10 cellular contexts compared by ENCODE assay signal in genomic region chr5:65190328-65191053, GRCh38.
DNase-seq lines count a peak whose midpoint lies in the region; ATAC-seq and TF ChIP-seq lines count a peak whose summit lies in the region.
"Had no signal": no experiment of that assay in that cellular context is flagged by ENCODE, and none has a peak within 500 bp of the region (broad histone marks: within the 10 kb centered on the region; RNA-seq: fewer than 3 reads in every experiment).

No MANE protein-coding gene starts in this region.

- no peaks in the 10 kb centered on the region for H3K36me3 ChIP-seq in tibial nerve

- no peak overlapping the region for H3K4me3 ChIP-seq in tibial nerve

- DNase-seq in AG20443 (ENCODE audit: low spot score) (peak; percentile 73), epithelial cell of prostate (ENCODE audit: low read depth, low spot score) (peak; percentile 89), tibial nerve (ENCODE audit: low spot score in 2 of 2) (no peak), NCI-H1436 treated with DMSO at 0.1 percent for 48 hours (lab: John Stamatoyannopoulos, UW) (no peak), GOT3 (lab: John Stamatoyannopoulos, UW) (no peak), NCI-H1092 treated with DMSO at 0.1 percent for 48 hours (lab: John Stamatoyannopoulos, UW) (no peak)
- DNase-seq: activated CD8-positive, alpha-beta memory T cell treated with anti-CD3 and anti-CD28 coated beads, Interleukin-2, amount 50 U/mL, for 48 hours; NCI-H146 had no signal

- peaks cover 0 to 3% (median 0%) of the 10 kb centered on the region in 4 donors for H3K4me1 ChIP-seq in tibial nerve

- TF ChIP-seq POLR2A in tibial nerve (IDR thresholded peaks at IDR 0.05), result no peak

- H3K27ac ChIP-seq in epithelial cell of prostate (peak overlapping the region; percentile 99), tibial nerve (peak overlapping the region in 1 of 4 donors; percentile 40)

- peak; percentile 60 for ATAC-seq in GM19455 (IDR thresholded peaks at IDR 0.05; ENCODE audit: unreplicated experiment)
- ATAC-seq in HG03558 (IDR thresholded peaks at IDR 0.05; ENCODE audit: extremely low read depth, unreplicated experiment), result peak; percentile 60

- no peaks in the 10 kb centered on the region for H3K27me3 ChIP-seq in tibial nerve

- H3K9me3 ChIP-seq in tibial nerve, result no peaks in the 10 kb centered on the region

- TF ChIP-seq EP300 in tibial nerve (IDR thresholded peaks at IDR 0.05), result no peak

- TF ChIP-seq CTCF in tibial nerve (IDR thresholded peaks at IDR 0.05), result no peak

- WGBS in tibial nerve, 2 donors, result 59% methylated on average over 3 of the region's 3 CpGs

Comparison
In these comparisons a context has a peak if more than half of its experiments do, and no peak if none do; other contexts are left out.
1. DNase-seq: peak in AG20443 (single experiment) and epithelial cell of prostate (single experiment); none in tibial nerve (0 of 2), NCI-H1436 treated with DMSO at 0.1 percent for 48 hours (single experiment), GOT3 (single experiment) and NCI-H1092 treated with DMSO at 0.1 percent for 48 hours (single experiment).